In genomic region chr5:56640763-56641406, GRCh38 we compare ENCODE assay signal across 10 cellular contexts.
A peak's percentile ranks its signal among the peaks of the same experiment; 100 is the strongest.
DNase-seq lines count a peak whose midpoint lies in the region; ATAC-seq, FAIRE-seq and TF ChIP-seq lines count a peak whose summit lies in the region.
"Had no signal": no experiment of that assay in that cellular context is flagged by ENCODE, and none has a peak within 500 bp of the region (broad histone marks: within the 10 kb centered on the region; RNA-seq: fewer than 3 reads in every experiment).

No MANE protein-coding gene starts in this region.

- no peak overlapping the region for H3K4me3 Mint-ChIP-seq in memory B cell
- H3K4me3 Mint-ChIP-seq: natural killer cell treated with Interleukin-12 subunit alpha and Interleukin-12 subunit beta and Interleukin-15 and Interleukin-18, amount 100 ng/mL, for 72 hours had no signal

- H3K4me1 Mint-ChIP-seq in memory B cell = peaks cover 33% of the 10 kb centered on the region

- DNase-seq in GM10248 (ENCODE audit: extremely low spot score) = peak; percentile 27
- peak; percentile 29 for DNase-seq in SIG-M5 (lab: John Stamatoyannopoulos, UW)
- peak in 1 of 2 donors; percentile 33 for DNase-seq in memory B cell (ENCODE audit: low spot score in 2 of 2)
- DNase-seq in amniotic stem cell (lab: John Stamatoyannopoulos, UW) = no peak
- DNase-seq in GOT3 (lab: John Stamatoyannopoulos, UW) = no peak
- no peak for DNase-seq in D721Med (ENCODE audit: insufficient read length, low spot score)
- no peak for DNase-seq in GM13977 (ENCODE audit: low spot score)
- DNase-seq: DMS79 treated with DMSO at 0.1 percent for 48 hours had no signal

- peak; percentile 63 for ATAC-seq in HG02642 (IDR thresholded peaks at IDR 0.05; ENCODE audit: poor library complexity, unreplicated experiment)
- peak; percentile 85 for ATAC-seq in memory B cell (ENCODE audit: low read depth)
- ATAC-seq: natural killer cell treated with Interleukin-12 subunit alpha and Interleukin-12 subunit beta and Interleukin-15 and Interleukin-18, amount 100 ng/mL, for 72 hours had no signal

- H3K36me3 Mint-ChIP-seq in memory B cell = no peaks in the 10 kb centered on the region
- H3K36me3 Mint-ChIP-seq: natural killer cell treated with Interleukin-12 subunit alpha and Interleukin-12 subunit beta and Interleukin-15 and Interleukin-18, amount 100 ng/mL, for 72 hours had no signal

- POLR2A ChIA-PET in GM10248 (lab: Yijun Ruan, JAX) = no interaction called here

- H3K27ac Mint-ChIP-seq in memory B cell = peak overlapping the region; percentile 68
- H3K27ac Mint-ChIP-seq: natural killer cell treated with Interleukin-12 subunit alpha and Interleukin-12 subunit beta and Interleukin-15 and Interleukin-18, amount 100 ng/mL, for 72 hours had no signal

- H3K27me3 Mint-ChIP-seq in memory B cell = no peaks in the 10 kb centered on the region

- TF ChIP-seq CTCF in GM10248 (IDR thresholded peaks at IDR 0.05; ENCODE audit: control extremely low read depth, extremely low read depth, low read depth, missing control alignments) (no peak), D721Med (IDR thresholded peaks at IDR 0.05; ENCODE audit: insufficient read depth, missing control alignments) (no peak), GM13977 (IDR thresholded peaks at IDR 0.05; ENCODE audit: extremely low read depth, insufficient read depth, missing control alignments) (no peak)

- FAIRE-seq in D721Med (lab: Jason Lieb, UNC) = no peak

- CTCF ChIA-PET in GM10248 (lab: Yijun Ruan, JAX) = interaction anchor here (1.2 kb wide), 1 partner anchor 46 kb away, joined by 3 read pairs; no protein-coding TSS in a partner anchor

- in situ Hi-C loops in GM13977 (cut with MboI; ENCODE audit: low pct_unique_long_range_greater_than_20kb, low sequenced_read_pairs, unreplicated experiment) = no loop called here

- H3K9me3 Mint-ChIP-seq in memory B cell = no peaks in the 10 kb centered on the region
- H3K9me3 Mint-ChIP-seq: natural killer cell treated with Interleukin-12 subunit alpha and Interleukin-12 subunit beta and Interleukin-15 and Interleukin-18, amount 100 ng/mL, for 72 hours had no signal

Comparison
In these comparisons a context has a peak if more than half of its experiments do, and no peak if none do; other contexts are left out.
1. DNase-seq: peak in GM10248 (single experiment) and SIG-M5 (single experiment); none in amniotic stem cell (single experiment), GOT3 (single experiment), D721Med (single experiment) and GM13977 (single experiment).